7 cellular contexts compared by ENCODE assay signal in genomic region chr1:113391643-113392271, GRCh38. TPM values are rescaled to one million over a fixed set of nuclear protein-coding genes. Genes with fewer than 3 reads are reported as not detected.
DNase-seq lines count a peak whose midpoint lies in the region; ATAC-seq and TF ChIP-seq lines count a peak whose summit lies in the region.

No MANE protein-coding gene starts in this region.

- H3K27ac ChIP-seq in adrenal gland = peak overlapping the region in 3 of 5 donors; percentile 10 to 92 (median 76)
- H3K27ac ChIP-seq in stomach smooth muscle (ENCODE audit: low read length) = peak overlapping the region; percentile 19

- no peaks in the 10 kb centered on the region for H3K27me3 ChIP-seq in adrenal gland
- no peaks in the 10 kb centered on the region for H3K27me3 ChIP-seq in kidney epithelial cell (ENCODE audit: control insufficient read depth, insufficient read depth, low read length)
- no peaks in the 10 kb centered on the region for H3K27me3 ChIP-seq in stomach smooth muscle (ENCODE audit: control insufficient read depth in 1 of 2, insufficient read depth in 2 of 2, low read length in 2 of 2)

- H3K4me1 ChIP-seq in adrenal gland (replicated peaks in 1 of 2) (peaks cover 7 to 39% of the 10 kb centered on the region in 2 donors), stomach smooth muscle (ENCODE audit: control insufficient read depth, insufficient read depth, low read length) (peaks cover 11% of the 10 kb centered on the region)

- TF ChIP-seq CTCF in adrenal gland (IDR thresholded peaks at IDR 0.05) (no peak), kidney epithelial cell (IDR thresholded peaks at IDR 0.05; ENCODE audit: insufficient read depth, low read length, poor library complexity, severe bottlenecking) (no peak)

- H3K4me3 ChIP-seq in adrenal gland (peak overlapping the region in 3 of 4 donors; percentile 36 to 98 (median 62)), kidney epithelial cell (ENCODE audit: low read depth, low read length) (peak overlapping the region; percentile 74), stomach smooth muscle (ENCODE audit: low read length in 2 of 2) (peak overlapping the region; percentile 91 to 93)

- H3K9ac ChIP-seq in stomach smooth muscle (ENCODE audit: low read length in 2 of 2) = peak overlapping the region; percentile 73 to 79

- H3K9me3 ChIP-seq in adrenal gland (replicated peaks in 1 of 3) (no peaks in the 10 kb centered on the region), stomach smooth muscle (ENCODE audit: control insufficient read depth in 2 of 2, low read length in 2 of 2) (no peaks in the 10 kb centered on the region)

- intact Hi-C loops in adrenal gland (cut with DNase I) = loop anchor here in 1 of 2 donors (5.0 kb wide), 1 partner anchor 281 kb away; no protein-coding TSS in a partner anchor

- peak; percentile 34 for DNase-seq in Daoy (ENCODE audit: low read depth)
- peak; percentile 22 to 40 for DNase-seq in NCI-H187 (lab: John Stamatoyannopoulos, UW)
- peak in 2 of 7 donors; percentile 23 to 54 for DNase-seq in adrenal gland
- DNase-seq in kidney epithelial cell (ENCODE audit: low read depth) = no peak
- DNase-seq in GM03348 (ENCODE audit: low spot score) = no peak

- no peak for ATAC-seq in HG03354 (IDR thresholded peaks at IDR 0.05; ENCODE audit: poor library complexity, severe bottlenecking, unreplicated experiment)

- no peaks in the 10 kb centered on the region for H3K36me3 ChIP-seq in adrenal gland (replicated peaks in 1 of 2)
- H3K36me3 ChIP-seq in kidney epithelial cell (ENCODE audit: control insufficient read depth, insufficient read depth, low read length) = no peaks in the 10 kb centered on the region
- H3K36me3 ChIP-seq in stomach smooth muscle (ENCODE audit: control insufficient read depth in 2 of 2, insufficient read depth in 2 of 2, low read length in 2 of 2) = no peaks in the 10 kb centered on the region

- no peak for TF ChIP-seq POLR2A in adrenal gland (IDR thresholded peaks at IDR 0.05)

- 2 to 8% (median 6%) methylated on average over 7 to 9 of the region's 9 CpGs for WGBS in adrenal gland, 4 donors

RNA-seq across cellular contexts. Expression of gene MAGI3, which starts 1.4 kb away (rescaled TPM):
- total RNA-seq in Daoy (2014; rRNA removed; shearing (Covaris generic)) = 12.6 and 13.5 TPM in 2 replicates
- total RNA-seq in adrenal gland (10 to 100 TPM; 10.1 to 17.6 (median 14.1) TPM), kidney epithelial cell (3.7 and 6.7 TPM in 2 replicates)
- 1 to 10 TPM; 3.3 to 5.4 (median 3.9) TPM for polyA plus RNA-seq in adrenal gland

Comparison
In these comparisons a context has a peak if more than half of its experiments do, and no peak if none do; other contexts are left out.
1. DNase-seq: peak in Daoy (single experiment) and NCI-H187 (2 of 2); none in kidney epithelial cell (single experiment) and GM03348 (single experiment).
2. Peak in every context shown above with its lines, with median percentiles within 50 percentile points of each other: H3K4me3 ChIP-seq.